Comparison of ENCODE assay signal across 8 cellular contexts in the genomic region with DNA sequence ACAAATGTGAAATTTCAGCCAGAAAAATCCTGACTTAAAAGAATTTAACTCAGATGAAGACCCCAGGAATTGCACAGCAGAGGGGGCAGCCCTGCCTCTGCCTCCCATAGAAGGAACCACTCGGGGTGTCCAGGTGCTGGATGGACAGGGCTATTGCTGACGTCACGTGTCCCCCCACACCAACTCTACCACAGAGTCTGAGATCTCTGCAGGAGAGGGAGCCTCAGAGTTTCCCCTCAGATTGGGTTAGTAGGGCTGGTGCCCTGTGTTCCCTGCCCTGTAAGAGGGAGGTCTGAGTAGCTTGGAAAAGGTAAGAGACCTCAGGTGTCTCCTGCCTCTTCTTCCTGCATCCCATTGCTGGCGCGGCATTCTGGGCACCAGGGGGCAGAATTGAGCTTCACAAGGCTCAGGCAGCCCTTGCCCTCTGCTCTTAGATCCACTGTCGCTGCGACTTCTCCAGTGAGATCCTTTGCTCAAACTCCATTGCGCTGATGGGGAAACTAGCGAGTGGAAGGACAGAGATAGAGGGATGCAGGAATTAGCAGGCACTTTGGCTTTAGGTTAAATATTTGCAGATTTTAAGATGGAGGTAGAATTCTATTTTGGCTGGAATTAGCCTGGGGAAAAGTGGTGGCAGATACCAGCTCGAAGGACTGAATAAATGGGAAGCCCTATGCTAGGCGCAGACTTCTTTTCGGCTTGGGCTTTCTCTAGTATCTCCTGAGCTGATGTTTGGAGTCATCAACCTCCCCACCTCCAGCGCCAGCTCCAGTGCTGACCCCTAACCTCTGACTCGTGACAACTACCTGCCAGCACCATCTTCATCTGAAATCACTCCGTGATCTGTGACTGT. TPM values are rescaled to one million over a fixed set of nuclear protein-coding genes. Genes with fewer than 3 reads are reported as not detected.
DNase-seq lines count a peak whose midpoint lies in the region; ATAC-seq and TF ChIP-seq lines count a peak whose summit lies in the region.

No MANE protein-coding gene starts in this region.

- no peaks in the 10 kb centered on the region for H3K9me2 ChIP-seq in OCI-LY7 (ENCODE audit: insufficient read depth, low read length)

- H3K4me3 Mint-ChIP-seq in Calu3 (ENCODE audit: low read depth, unreplicated experiment), result no peak overlapping the region
- H3K4me3 Mint-ChIP-seq in naive thymus-derived CD4-positive, alpha-beta T cell, result peak overlapping the region in 8 of 10 donors; percentile 24 to 79 (median 58)

- no peak overlapping the region for H3K27ac ChIP-seq in OCI-LY7 (ENCODE audit: low read depth, low read length, poor library complexity, severe bottlenecking)
- no peak overlapping the region for H3K27ac ChIP-seq in esophagus muscularis mucosa (replicated peaks in 1 of 4)
- no peak overlapping the region for H3K27ac ChIP-seq in naive thymus-derived CD4-positive, alpha-beta T cell (ENCODE audit: low read depth, low read length)

- H3K9me3 Mint-ChIP-seq in Calu3 (ENCODE audit: low read depth, unreplicated experiment), result no peaks in the 10 kb centered on the region
- H3K9me3 Mint-ChIP-seq in naive thymus-derived CD4-positive, alpha-beta T cell, result no peaks in the 10 kb centered on the region

- no peak overlapping the region for H3K4me2 ChIP-seq in OCI-LY7 (ENCODE audit: low read length)

- peaks cover 0 to 58% (median 15%) of the 10 kb centered on the region in 4 donors for H3K27me3 ChIP-seq in esophagus muscularis mucosa
- H3K27me3 ChIP-seq in naive thymus-derived CD4-positive, alpha-beta T cell (ENCODE audit: control insufficient read depth in 2 of 2, insufficient read depth in 2 of 2, low read length in 2 of 2), result peaks cover 0 to 16% of the 10 kb centered on the region in 2 donors

- peaks cover 75% of the 10 kb centered on the region for H3K27me3 Mint-ChIP-seq in Calu3 (ENCODE audit: unreplicated experiment)
- H3K27me3 Mint-ChIP-seq in naive thymus-derived CD4-positive, alpha-beta T cell, result peaks cover 40 to 75% (median 55%) of the 10 kb centered on the region in 5 donors

- H3K9me3 ChIP-seq in OCI-LY7 (ENCODE audit: low read length) (no peaks in the 10 kb centered on the region), esophagus muscularis mucosa (no peaks in the 10 kb centered on the region)
- H3K9me3 ChIP-seq in naive thymus-derived CD4-positive, alpha-beta T cell (ENCODE audit: control insufficient read depth in 2 of 3, low read length in 3 of 3), result no peaks in the 10 kb centered on the region

- TF ChIP-seq CTCF in Calu3 (IDR thresholded peaks at IDR 0.05; ENCODE audit: unreplicated experiment) (peak; percentile 91), OCI-LY7 (conservative IDR thresholded peaks at IDR 0.05; ENCODE audit: low read length) (peak; percentile 93), esophagus muscularis mucosa (IDR thresholded peaks at IDR 0.05) (peak; percentile 77 to 87 (median 86))

- H3K4me1 ChIP-seq in OCI-LY7 (ENCODE audit: insufficient read depth, low read length, poor library complexity, severe bottlenecking), result peaks cover 4% of the 10 kb centered on the region
- peaks cover 4 to 27% (median 25%) of the 10 kb centered on the region in 4 donors for H3K4me1 ChIP-seq in esophagus muscularis mucosa
- H3K4me1 ChIP-seq in naive thymus-derived CD4-positive, alpha-beta T cell (ENCODE audit: control insufficient read depth in 2 of 2, insufficient read depth in 2 of 2, low read length in 2 of 2), result peaks cover 0 to 3% of the 10 kb centered on the region in 2 donors

- H3K79me2 ChIP-seq in OCI-LY7 (ENCODE audit: insufficient read depth, low read depth, low read length), result no peaks in the 10 kb centered on the region

- H3K27ac Mint-ChIP-seq in Calu3 (ENCODE audit: unreplicated experiment), result no peak overlapping the region
- no peak overlapping the region for H3K27ac Mint-ChIP-seq in naive thymus-derived CD4-positive, alpha-beta T cell

- DNase-seq in Calu3, result peak; percentile 87
- DNase-seq in HUDEP-2 (lab: John Stamatoyannopoulos, UW; ENCODE audit: unreplicated experiment in 76 of 76), result peak in 63 of 76 experiments; percentile 5 to 76 (median 51)
- DNase-seq in OCI-LY7 (ENCODE audit: low spot score), result peak; percentile 74
- peak; percentile 81 for DNase-seq in activated T-cell treated with anti-CD3 and anti-CD28 coated beads, Interleukin-2, amount 50 U/mL, for 1 hour
- no peak for DNase-seq in esophagus muscularis mucosa (ENCODE audit: extremely low spot score)
- peak; percentile 41 to 74 (median 62) for DNase-seq in naive thymus-derived CD4-positive, alpha-beta T cell
- peak; percentile 53 for DNase-seq in stimulated activated CD8-positive, alpha-beta memory T cell treated with anti-CD3 and anti-CD28 coated beads, Interleukin-7, amount 100 ng/mL, for 48 hours (ENCODE audit: extremely low read depth in 1 of 2, low read depth in 1 of 2)

- H3K36me3 ChIP-seq in OCI-LY7 (ENCODE audit: insufficient read depth, low read length) (no peaks in the 10 kb centered on the region), esophagus muscularis mucosa (no peaks in the 10 kb centered on the region)
- no peaks in the 10 kb centered on the region for H3K36me3 ChIP-seq in naive thymus-derived CD4-positive, alpha-beta T cell (ENCODE audit: control insufficient read depth in 2 of 3, insufficient read depth in 3 of 3, low read length in 3 of 3)

- no peak overlapping the region for H2AFZ ChIP-seq in OCI-LY7 (ENCODE audit: low read length)

- no peaks in the 10 kb centered on the region for H4K20me1 ChIP-seq in OCI-LY7 (ENCODE audit: insufficient read depth, low read length)

- intact Hi-C loops in Calu3 (cut with micrococcal nuclease; ENCODE audit: unreplicated experiment), result loop anchor here (1.0 kb wide), 1 partner anchor 101 kb away; no protein-coding TSS in a partner anchor
- intact Hi-C loops in OCI-LY7 (cut with micrococcal nuclease; ENCODE audit: unreplicated experiment), result loop anchor here (1.0 to 5.0 kb wide), 3 partner anchors 30 to 280 kb away; no protein-coding TSS in a partner anchor
- intact Hi-C loops in esophagus muscularis mucosa (cut with DNase I), result loop anchor here (1.0 to 2.0 kb wide), 2 partner anchors 81 to 278 kb away; no protein-coding TSS in a partner anchor
- intact Hi-C loops in naive thymus-derived CD4-positive, alpha-beta T cell (cut with micrococcal nuclease), result loop anchor here (1.0 to 10.0 kb wide), 6 partner anchors 30 to 728 kb away; no protein-coding TSS in a partner anchor

- CTCF ChIA-PET in Calu3 (lab: Charles Lee) (interaction anchor here (0.5 to 1.9 kb wide), 19 partner anchors 11 to 157 kb away, joined by 3 to 13 read pairs (median 3); partner anchors contain the start of gene MKNK1), OCI-LY7 (lab: Charles Lee; ENCODE audit: unreplicated experiment) (interaction anchor here (0.7 to 1.4 kb wide), 4 partner anchors 8 to 88 kb away, joined by 3 read pairs; no protein-coding TSS in a partner anchor)
- CTCF ChIA-PET in naive thymus-derived CD4-positive, alpha-beta T cell (lab: Charles Lee), result interaction anchor here (0.8 to 1.9 kb wide), 11 partner anchors 8 to 278 kb away, joined by 3 to 12 read pairs (median 4); no protein-coding TSS in a partner anchor

- 45% methylated on average over 15 of the region's 15 CpGs for WGBS in esophagus muscularis mucosa

- TF ChIP-seq EP300 in esophagus muscularis mucosa (IDR thresholded peaks at IDR 0.05), result no peak

- H3K4me3 ChIP-seq in OCI-LY7 (ENCODE audit: low read depth, low read length, poor library complexity, severe bottlenecking) (no peak overlapping the region), esophagus muscularis mucosa (no peak overlapping the region)
- H3K4me3 ChIP-seq in naive thymus-derived CD4-positive, alpha-beta T cell (ENCODE audit: low read length), result no peak overlapping the region

- BruUV-seq in Calu3 (replicated peaks; lab: Mats Ljungman, UMichigan) (no TSS peak), OCI-LY7 (replicated peaks; lab: Mats Ljungman, UMichigan) (no TSS peak)

- TF ChIP-seq POLR2A in esophagus muscularis mucosa (IDR thresholded peaks at IDR 0.05; ENCODE audit: low read depth), result no peak

- ATAC-seq in naive thymus-derived CD4-positive, alpha-beta T cell, result peak; percentile 57
- ATAC-seq in HG03095 (IDR thresholded peaks at IDR 0.05; ENCODE audit: unreplicated experiment), result no peak

- H3K4me1 Mint-ChIP-seq in Calu3 (ENCODE audit: low read depth, unreplicated experiment), result peaks cover 7% of the 10 kb centered on the region
- peaks cover 13 to 33% (median 22%) of the 10 kb centered on the region in 7 donors for H3K4me1 Mint-ChIP-seq in naive thymus-derived CD4-positive, alpha-beta T cell

- H3K36me3 Mint-ChIP-seq in Calu3 (ENCODE audit: insufficient read depth, unreplicated experiment), result peaks cover 4% of the 10 kb centered on the region
- H3K36me3 Mint-ChIP-seq in naive thymus-derived CD4-positive, alpha-beta T cell, result peaks cover 0 to 5% (median 0%) of the 10 kb centered on the region in 5 donors

- POLR2A ChIA-PET in OCI-LY7 (lab: Charles Lee), result no interaction called here
- POLR2A ChIA-PET in naive thymus-derived CD4-positive, alpha-beta T cell (lab: Charles Lee), result interaction anchor here (0.6 kb wide), 1 partner anchor 34 kb away, joined by 4 read pairs; no protein-coding TSS in a partner anchor

RNA-seq across cellular contexts. Expression of gene DMBX1, which starts 42.8 kb away (rescaled TPM):
- total RNA-seq in Calu3 (2022), result 0.88 and 2.3 TPM in 2 replicates
- total RNA-seq in OCI-LY7 (2014; rRNA removed; shearing (Covaris generic)), result not detected in 2 replicates
- total RNA-seq in OCI-LY7 (2022), result not detected in 2 replicates
- not detected for total RNA-seq in esophagus muscularis mucosa
- not detected for total RNA-seq in naive thymus-derived CD4-positive, alpha-beta T cell
- not detected for polyA plus RNA-seq in naive thymus-derived CD4-positive, alpha-beta T cell

RNA-seq across cellular contexts. Expression of gene FAAH, which starts 52.8 kb away (rescaled TPM):
- total RNA-seq in Calu3 (2022) (31.4 and 34.2 TPM in 2 replicates), OCI-LY7 (2022) (21.9 and 24.8 TPM in 2 replicates), esophagus muscularis mucosa (10 to 100 TPM in 1 of 4 donors, 1 to 10 TPM in 3; 3.7 to 10.6 (median 8.4) TPM)
- total RNA-seq in OCI-LY7 (2014; rRNA removed; shearing (Covaris generic)), result 20.1 and 25.4 TPM in 2 replicates
- total RNA-seq in naive thymus-derived CD4-positive, alpha-beta T cell, result 10 to 100 TPM in 2 of 5 experiments, 1 to 10 TPM in 3; 3.8 to 17.1 (median 8.5) TPM
- 1 to 10 TPM; 1.6 to 4.3 TPM for polyA plus RNA-seq in naive thymus-derived CD4-positive, alpha-beta T cell
